In the genomic region with DNA sequence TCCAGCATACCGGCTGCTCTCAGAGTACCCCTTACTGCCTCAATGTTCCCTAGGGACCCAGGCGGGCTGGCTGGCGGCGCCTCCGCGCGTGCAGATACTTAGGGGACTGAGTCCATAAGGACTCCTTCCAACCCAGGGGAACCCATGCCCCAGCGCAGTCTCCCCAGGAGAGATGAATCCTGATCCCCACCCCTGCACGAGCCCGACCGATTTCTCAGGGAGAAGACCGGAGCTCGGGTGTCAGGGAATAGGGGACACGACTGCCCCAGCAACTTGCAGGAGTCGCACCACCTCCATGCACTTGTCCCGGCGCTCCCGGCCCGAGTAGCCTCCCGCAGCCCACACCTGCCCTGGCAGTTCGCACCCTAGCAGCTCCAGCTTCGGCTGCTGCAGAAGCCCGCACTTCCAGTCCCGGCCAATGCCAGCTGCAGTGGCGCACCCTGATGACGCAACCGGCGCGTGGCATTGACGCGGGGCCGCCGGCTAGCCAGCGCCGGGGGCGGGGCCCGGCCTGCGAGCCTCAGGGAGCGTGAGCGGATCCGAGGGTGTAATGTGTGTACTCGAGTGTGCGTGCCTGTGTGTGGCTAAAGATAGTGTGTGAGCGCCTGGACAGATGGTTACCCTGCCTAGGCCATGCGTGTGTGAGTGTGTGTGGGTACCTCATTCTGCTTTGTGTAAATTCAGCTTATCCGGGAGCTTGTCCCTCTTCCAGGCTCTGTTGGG, we compare ENCODE assay signal across 8 cellular contexts. TPM values are rescaled to one million over a fixed set of nuclear protein-coding genes. Genes with fewer than 3 reads are reported as not detected.
DNase-seq lines count a peak whose midpoint lies in the region; ATAC-seq and TF ChIP-seq lines count a peak whose summit lies in the region.

A gene with protein sequence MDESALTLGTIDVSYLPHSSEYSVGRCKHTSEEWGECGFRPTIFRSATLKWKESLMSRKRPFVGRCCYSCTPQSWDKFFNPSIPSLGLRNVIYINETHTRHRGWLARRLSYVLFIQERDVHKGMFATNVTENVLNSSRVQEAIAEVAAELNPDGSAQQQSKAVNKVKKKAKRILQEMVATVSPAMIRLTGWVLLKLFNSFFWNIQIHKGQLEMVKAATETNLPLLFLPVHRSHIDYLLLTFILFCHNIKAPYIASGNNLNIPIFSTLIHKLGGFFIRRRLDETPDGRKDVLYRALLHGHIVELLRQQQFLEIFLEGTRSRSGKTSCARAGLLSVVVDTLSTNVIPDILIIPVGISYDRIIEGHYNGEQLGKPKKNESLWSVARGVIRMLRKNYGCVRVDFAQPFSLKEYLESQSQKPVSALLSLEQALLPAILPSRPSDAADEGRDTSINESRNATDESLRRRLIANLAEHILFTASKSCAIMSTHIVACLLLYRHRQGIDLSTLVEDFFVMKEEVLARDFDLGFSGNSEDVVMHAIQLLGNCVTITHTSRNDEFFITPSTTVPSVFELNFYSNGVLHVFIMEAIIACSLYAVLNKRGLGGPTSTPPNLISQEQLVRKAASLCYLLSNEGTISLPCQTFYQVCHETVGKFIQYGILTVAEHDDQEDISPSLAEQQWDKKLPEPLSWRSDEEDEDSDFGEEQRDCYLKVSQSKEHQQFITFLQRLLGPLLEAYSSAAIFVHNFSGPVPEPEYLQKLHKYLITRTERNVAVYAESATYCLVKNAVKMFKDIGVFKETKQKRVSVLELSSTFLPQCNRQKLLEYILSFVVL (minus strand): TSS at position 437 of the 723 bp plus-strand sequence. CDS start 1,981 bp downstream, outside the sequence.

- in situ Hi-C loops in GM23248 (cut with MboI), result loop anchor here (10.0 kb wide), 1 partner anchor 121 kb away; no protein-coding TSS in a partner anchor

- peak; percentile 97 for ATAC-seq in foreskin keratinocyte

- H3K4me1 ChIP-seq in GM23248 (ENCODE audit: insufficient read depth) (peaks cover 6% of the 10 kb centered on the region), foreskin keratinocyte (no peaks in the 10 kb centered on the region), neuron (ENCODE audit: insufficient read depth, low read length) (peaks cover 7% of the 10 kb centered on the region)

- WGBS in GM23248 (ENCODE audit: low coverage in 1 of 2, low lambda C conversion rate in 2 of 2, missing lambda C conversion rate in 2 of 2), 2 experiments, result 1% methylated on average over 44 to 46 of the region's 46 CpGs

- H4K20me1 ChIP-seq in GM23248 (ENCODE audit: insufficient read depth), result no peaks in the 10 kb centered on the region

- H3K36me3 ChIP-seq in GM23248 (ENCODE audit: low read depth) (peaks cover 13% of the 10 kb centered on the region; the same call in 1 of the 2 replicates), neuron (ENCODE audit: insufficient read depth, low read length) (peaks cover 18% of the 10 kb centered on the region)

- H3K4me3 ChIP-seq in GM23248 (peak within 1 kb of the TSS; percentile 80), neuron (ENCODE audit: low read length) (peak within 1 kb of the TSS; percentile 69)

- H3K27me3 ChIP-seq in GM23248 (replicated peaks; ENCODE audit: insufficient read depth) (no peaks in the 10 kb centered on the region), foreskin keratinocyte (no peaks in the 10 kb centered on the region), neuron (ENCODE audit: insufficient read depth, low read length) (no peaks in the 10 kb centered on the region)

- peaks cover 9% of the 10 kb centered on the region; the same call in 1 of the 2 replicates for H3K79me2 ChIP-seq in GM23248 (ENCODE audit: insufficient read depth)

- peak; percentile 88 for DNase-seq in EH (ENCODE audit: low read depth)
- peak; percentile 94 for DNase-seq in GM23248
- peak; percentile 87 for DNase-seq in LHCN-M2 (ENCODE audit: low read depth)
- DNase-seq in activated gamma-delta T cell treated with Interleukin-2 at 50 U/mL for 16 hours, result peak; percentile 98
- DNase-seq in foreskin keratinocyte, result peak; percentile 61 to 78
- peak; percentile 75 for DNase-seq in stromal cell of bone marrow (ENCODE audit: low read depth)

- H3K9me3 ChIP-seq in GM23248 (ENCODE audit: low read depth) (no peaks in the 10 kb centered on the region), neuron (ENCODE audit: low read length) (no peaks in the 10 kb centered on the region)

- peak within 1 kb of the TSS; percentile 97 for H2AFZ ChIP-seq in GM23248
- H2AFZ ChIP-seq in neuron (ENCODE audit: low read depth, low read length), result peak within 1 kb of the TSS; percentile 51

- TF ChIP-seq POLR2A in Raji (IDR thresholded peaks at IDR 0.05; ENCODE audit: insufficient read depth, low read depth, low read length), result peak; percentile 98

- peak within 1 kb of the TSS; percentile 85 for H3K4me2 ChIP-seq in GM23248 (ENCODE audit: unreplicated experiment)

- TF ChIP-seq CTCF in foreskin keratinocyte (conservative IDR thresholded peaks at IDR 0.05), result no peak

- no peaks in the 10 kb centered on the region for H3F3A ChIP-seq in GM23248 (ENCODE audit: insufficient read depth)

- H3K9ac ChIP-seq in GM23248, result peak within 1 kb of the TSS; percentile 85

- H3K9me2 ChIP-seq in GM23248 (ENCODE audit: insufficient read depth), result no peaks in the 10 kb centered on the region

- peak within 1 kb of the TSS; percentile 83 for H3K27ac ChIP-seq in GM23248
- peak within 1 kb of the TSS; percentile 71 for H3K27ac ChIP-seq in foreskin keratinocyte

RNA-seq across cellular contexts. Expression of the gene that starts here (rescaled TPM):
- 9.0 and 12.5 TPM in 2 replicates for total RNA-seq in GM23248 (2014; rRNA removed; shearing (Covaris generic))
- polyA plus RNA-seq in GM23248 (2016; fragmentation: Nextera tagmentation; extraction: Ambion mirVana) (4.9 and 5.2 TPM in 2 replicates), foreskin keratinocyte (1.4 and 1.7 TPM in 2 replicates)
- total RNA-seq in LHCN-M2 (2014; rRNA removed) (10.6 and 11.5 TPM in 2 replicates), foreskin keratinocyte (6.7 and 7.4 TPM in 2 replicates)
- 2.0 TPM for polyA plus RNA-seq in LHCN-M2 (2012)

Comparison
In these comparisons a context has a peak if more than half of its experiments do, and no peak if none do; other contexts are left out.
1. Peak in every context shown above with its lines: DNase-seq, ATAC-seq, H3K4me3 ChIP-seq and H3K27ac ChIP-seq.